Comparison of ENCODE assay signal across 1 cellular context in genomic region chr21:39345440-39345839, GRCh38.
TF ChIP-seq lines count a peak whose summit lies in the region.

No MANE protein-coding gene starts in this region.

TF ChIP-seq in GM23338, 12 proteins besides CTCF, POLR2A, EP300 and RAD21 (continued from another document):
- TF ChIP-seq ZNF462 (CRISPR knock-in tag; IDR thresholded peaks at IDR 0.05) (no peak), EZH2phosphoT487 (IDR thresholded peaks at IDR 0.05; ENCODE audit: unreplicated experiment) (no peak), STAT1 (IDR thresholded peaks at IDR 0.05; ENCODE audit: unreplicated experiment) (no peak), EZH2 (IDR thresholded peaks at IDR 0.05; ENCODE audit: low read depth, unreplicated experiment) (no peak), ZNF331 (CRISPR knock-in tag; IDR thresholded peaks at IDR 0.05; ENCODE audit: low read depth) (no peak), POLR2AphosphoS5 (IDR thresholded peaks at IDR 0.05; ENCODE audit: low read depth) (no peak), ETS1 (IDR thresholded peaks at IDR 0.05) (no peak)
- TF ChIP-seq, protein P1, sequence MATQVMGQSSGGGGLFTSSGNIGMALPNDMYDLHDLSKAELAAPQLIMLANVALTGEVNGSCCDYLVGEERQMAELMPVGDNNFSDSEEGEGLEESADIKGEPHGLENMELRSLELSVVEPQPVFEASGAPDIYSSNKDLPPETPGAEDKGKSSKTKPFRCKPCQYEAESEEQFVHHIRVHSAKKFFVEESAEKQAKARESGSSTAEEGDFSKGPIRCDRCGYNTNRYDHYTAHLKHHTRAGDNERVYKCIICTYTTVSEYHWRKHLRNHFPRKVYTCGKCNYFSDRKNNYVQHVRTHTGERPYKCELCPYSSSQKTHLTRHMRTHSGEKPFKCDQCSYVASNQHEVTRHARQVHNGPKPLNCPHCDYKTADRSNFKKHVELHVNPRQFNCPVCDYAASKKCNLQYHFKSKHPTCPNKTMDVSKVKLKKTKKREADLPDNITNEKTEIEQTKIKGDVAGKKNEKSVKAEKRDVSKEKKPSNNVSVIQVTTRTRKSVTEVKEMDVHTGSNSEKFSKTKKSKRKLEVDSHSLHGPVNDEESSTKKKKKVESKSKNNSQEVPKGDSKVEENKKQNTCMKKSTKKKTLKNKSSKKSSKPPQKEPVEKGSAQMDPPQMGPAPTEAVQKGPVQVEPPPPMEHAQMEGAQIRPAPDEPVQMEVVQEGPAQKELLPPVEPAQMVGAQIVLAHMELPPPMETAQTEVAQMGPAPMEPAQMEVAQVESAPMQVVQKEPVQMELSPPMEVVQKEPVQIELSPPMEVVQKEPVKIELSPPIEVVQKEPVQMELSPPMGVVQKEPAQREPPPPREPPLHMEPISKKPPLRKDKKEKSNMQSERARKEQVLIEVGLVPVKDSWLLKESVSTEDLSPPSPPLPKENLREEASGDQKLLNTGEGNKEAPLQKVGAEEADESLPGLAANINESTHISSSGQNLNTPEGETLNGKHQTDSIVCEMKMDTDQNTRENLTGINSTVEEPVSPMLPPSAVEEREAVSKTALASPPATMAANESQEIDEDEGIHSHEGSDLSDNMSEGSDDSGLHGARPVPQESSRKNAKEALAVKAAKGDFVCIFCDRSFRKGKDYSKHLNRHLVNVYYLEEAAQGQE (IDR thresholded peaks at IDR 0.05; ENCODE audit: unreplicated experiment): no peak
